Comparison of ENCODE assay signal across 26 cellular contexts in the genomic region with DNA sequence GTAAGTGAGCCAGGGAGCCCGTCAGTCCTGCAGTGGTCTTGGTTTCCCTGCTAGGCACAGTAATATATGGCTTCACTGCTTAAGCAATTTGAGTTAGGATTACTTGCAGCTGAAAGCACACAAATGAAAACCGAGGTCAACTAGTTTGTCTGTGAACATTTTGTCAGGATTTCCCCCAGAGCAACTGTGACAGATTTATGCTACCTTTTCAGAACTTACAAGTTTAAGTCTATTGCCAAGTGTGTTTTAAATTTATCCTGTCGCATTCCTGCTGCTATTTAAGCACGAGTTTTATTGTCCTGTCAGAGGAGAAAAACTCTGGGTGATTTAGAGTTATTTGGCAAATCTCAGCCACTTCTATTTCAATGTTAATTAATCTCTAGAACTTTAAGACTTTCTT.
"Had no signal": no experiment of that assay in that cellular context is flagged by ENCODE, and none has a peak within 500 bp of the region (broad histone marks: within the 10 kb centered on the region; RNA-seq: fewer than 3 reads in every experiment).

No MANE protein-coding gene starts in this region.

- ATAC-seq: activated CD4-positive, alpha-beta T cell treated with anti-CD3 and anti-CD28 coated beads for 36 hours; activated CD8-positive, alpha-beta memory T cell treated with anti-CD3 and anti-CD28 coated beads, Interleukin-2, amount 10 ng/mL, durations not matched to agents 7 days and 5 days; activated CD8-positive, alpha-beta T cell treated with anti-CD3 and anti-CD28 coated beads, Interleukin-2, amount 10 ng/mL, durations not matched to agents 7 days and 5 days; body of pancreas; effector memory CD8-positive, alpha-beta T cell had no signal

- H3K9me3 ChIP-seq: esophagus squamous epithelium had no signal

- H3K4me1 ChIP-seq: body of pancreas, esophagus squamous epithelium had no signal

- H3K27me3 ChIP-seq: body of pancreas, esophagus squamous epithelium had no signal

- DNase-seq: activated CD4-positive, alpha-beta memory T cell treated with anti-CD3 and anti-CD28 coated beads for 36 hours; activated CD4-positive, alpha-beta T cell treated with anti-CD3 and anti-CD28 coated beads for 36 hours; activated CD4-positive, alpha-beta T cell treated with anti-CD3 and anti-CD28 coated beads, Interleukin-2, amount 10 ng/mL, durations not matched to agents 24 days and 14 days; activated CD4-positive, CD25-positive, alpha-beta regulatory T cell; activated CD4-positive, CD25-positive, alpha-beta regulatory T cell treated with anti-CD3 and anti-CD28 coated beads, Interleukin-2, amount 50 U/mL, for 72 hours; activated CD8-positive, alpha-beta memory T cell treated with anti-CD3 and anti-CD28 coated beads, Interleukin-2, amount 10 ng/mL, durations not matched to agents 7 days and 5 days; activated CD8-positive, alpha-beta memory T cell treated with anti-CD3 and anti-CD28 coated beads, Interleukin-2, amount 50 U/mL, for 4 hours; activated CD8-positive, alpha-beta T cell treated with anti-CD3 and anti-CD28 coated beads, Interleukin-2, amount 10 ng/mL, durations not matched to agents 7 days and 5 days; activated effector memory CD4-positive, alpha-beta T cell treated with anti-CD3 and anti-CD28 coated beads, Interleukin-2, amount 50 U/mL, for 16 hours; activated naive CD4-positive, alpha-beta T cell treated with anti-CD3 and anti-CD28 coated beads, Interleukin-2, amount 50 U/mL, for 16 hours; activated naive CD4-positive, alpha-beta T cell treated with Interleukin-2 at 50 U/mL for 16 hours; activated T-cell treated with anti-CD3 and anti-CD28 coated beads, Interleukin-2, amount 50 U/mL, for 1 hour; activated T-cell treated with anti-CD3 and anti-CD28 coated beads, Interleukin-2, amount 50 U/mL, for 48 hours; amniotic stem cell; anterior cingulate cortex; body of pancreas; caudate nucleus; cortex of kidney; dermis blood vessel endothelial cell; effector CD4-positive, alpha-beta T cell; effector memory CD8-positive, alpha-beta T cell; esophagus squamous epithelium; foreskin fibroblast; head of caudate nucleus; T-helper 2 cell had no signal

- H3K4me3 ChIP-seq: body of pancreas, esophagus squamous epithelium had no signal

- H3K27ac ChIP-seq: body of pancreas, epithelial cell of prostate, esophagus squamous epithelium had no signal

- H3K36me3 ChIP-seq: esophagus squamous epithelium had no signal
